ENCODE assay signal across 22 cellular contexts in the genomic region with DNA sequence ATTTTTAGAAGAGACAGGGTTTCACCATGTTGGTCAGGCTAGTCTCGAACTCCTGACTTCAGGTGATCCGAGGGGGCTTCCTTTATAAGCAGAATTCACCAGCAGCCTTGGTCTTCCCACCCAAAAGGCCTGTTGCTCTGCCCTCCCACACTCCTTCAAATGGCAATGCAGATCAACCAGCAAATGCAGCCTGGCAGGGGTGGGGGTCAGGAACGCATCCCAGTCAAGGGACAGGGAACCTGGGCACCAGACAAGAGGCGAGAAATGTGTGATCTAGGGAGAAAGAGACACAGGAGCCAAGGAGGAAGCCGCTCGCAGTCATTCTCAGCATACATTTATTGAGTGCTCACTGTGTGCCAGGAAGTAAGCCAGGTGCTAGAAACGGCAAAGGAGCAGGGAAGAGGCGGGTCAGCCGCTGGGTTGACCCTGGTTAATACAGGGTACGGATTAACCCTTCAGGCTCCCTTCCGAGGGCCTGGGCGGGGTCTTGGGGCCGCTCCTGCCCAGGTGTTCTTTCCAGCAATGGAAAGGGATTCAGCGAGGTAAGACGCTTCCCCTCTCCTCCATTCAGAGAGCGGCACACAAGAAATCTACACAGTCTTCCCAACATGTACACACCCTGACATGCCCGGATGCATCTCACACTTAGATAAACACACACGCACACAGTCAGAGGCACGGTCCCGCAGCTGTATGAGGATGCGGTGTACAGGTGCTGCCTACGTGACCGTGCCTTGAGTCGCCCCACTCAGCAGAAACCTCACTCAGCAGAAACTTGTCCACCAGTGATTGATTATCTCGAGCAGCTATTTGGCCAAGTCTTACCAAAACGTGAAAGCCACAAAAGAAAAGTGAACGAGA. TPM values are rescaled to one million over a fixed set of nuclear protein-coding genes. Genes with fewer than 3 reads are reported as not detected.
A peak's percentile ranks its signal among the peaks of the same experiment; 100 is the strongest.
DNase-seq lines count a peak whose midpoint lies in the region; ATAC-seq and TF ChIP-seq lines count a peak whose summit lies in the region.
"Had no signal": no experiment of that assay in that cellular context is flagged by ENCODE, and none has a peak within 500 bp of the region (broad histone marks: within the 10 kb centered on the region; RNA-seq: fewer than 3 reads in every experiment).

No MANE protein-coding gene starts in this region.

- H3K4me1 Mint-ChIP-seq in IgD-negative memory B cell (peaks cover 8 to 19% (median 14%) of the 10 kb centered on the region in 3 donors), activated B cell treated with CpG ODN at 0.5 μM for 24 hours (peaks cover 23% of the 10 kb centered on the region)
- H3K4me1 Mint-ChIP-seq in effector memory CD8-positive, alpha-beta T cell (ENCODE audit: low read depth in 2 of 2) = peaks cover 10 to 11% of the 10 kb centered on the region in 2 donors

- H3F3A ChIP-seq in smooth muscle cell (ENCODE audit: low read depth) = peaks cover 4% of the 10 kb centered on the region

- H3K4me3 ChIP-seq in smooth muscle cell = no peak overlapping the region
- H3K4me3 ChIP-seq: breast epithelium, gastroesophageal sphincter, GM12878, SJSA1, tibial artery had no signal

- H3K27ac ChIP-seq in C4-2B (peak overlapping the region; percentile 50), smooth muscle cell (ENCODE audit: low read depth) (no peak overlapping the region)
- H3K27ac ChIP-seq: breast epithelium, gastroesophageal sphincter, KMS-11, SJSA1, tibial artery had no signal

- peaks cover 2% of the 10 kb centered on the region for H3K36me3 Mint-ChIP-seq in IgD-negative memory B cell
- no peaks in the 10 kb centered on the region for H3K36me3 Mint-ChIP-seq in activated B cell treated with CpG ODN at 0.5 μM for 24 hours (ENCODE audit: low read depth)
- H3K36me3 Mint-ChIP-seq in effector memory CD8-positive, alpha-beta T cell (ENCODE audit: insufficient read depth) = no peaks in the 10 kb centered on the region

- intact Hi-C loops in activated B cell treated with CpG ODN at 0.5 μM for 24 hours (cut with micrococcal nuclease) = loop anchor here (10.0 kb wide), 1 partner anchor 296 kb away; no protein-coding TSS in a partner anchor

- H3K27me3 ChIP-seq in smooth muscle cell (ENCODE audit: low read depth) = no peaks in the 10 kb centered on the region
- H3K27me3 ChIP-seq: breast epithelium, SJSA1 had no signal

- H3K4me3 Mint-ChIP-seq in IgD-negative memory B cell = peak overlapping the region in 1 of 4 donors; percentile 12
- H3K4me3 Mint-ChIP-seq in activated B cell treated with CpG ODN at 0.5 μM for 24 hours = no peak overlapping the region
- no peak overlapping the region for H3K4me3 Mint-ChIP-seq in effector memory CD8-positive, alpha-beta T cell
- H3K4me3 Mint-ChIP-seq: dendritic cell treated with granulocyte-macrophage colony-stimulating factor and Interleukin-4, amounts not matched to agents 40 ng/mL and 50 ng/mL, for 4 days; T-helper 1 cell treated with Interleukin-12 subunit alpha and Interleukin-12 subunit beta and Interleukin-4 antibody, amounts not matched to agents 30 μg/mL and 1 μg/mL, for 36 hours had no signal

- 85% methylated on average over 27 of the region's 27 CpGs for WGBS in smooth muscle cell (ENCODE audit: low lambda C conversion rate)

- H3K9ac ChIP-seq in smooth muscle cell (ENCODE audit: low read depth) = no peak overlapping the region
- H3K9ac ChIP-seq: KMS-11 had no signal

- POLR2A ChIA-PET in activated B cell treated with CpG ODN at 0.5 μM for 24 hours (lab: Charles Lee) = interaction anchor here (0.7 to 12.5 kb wide), 3 partner anchors 53 to 447 kb away, joined by 3 to 418 read pairs (median 9); a partner anchor contains a TSS

- TF ChIP-seq CTCF in C4-2B (conservative IDR thresholded peaks at IDR 0.05) (no peak), activated B cell treated with CpG ODN at 0.5 μM for 24 hours (IDR thresholded peaks at IDR 0.05) (no peak), smooth muscle cell (IDR thresholded peaks at IDR 0.05; ENCODE audit: borderline replicate concordance, insufficient read depth, poor library complexity, severe bottlenecking) (no peak)

- H3K27ac Mint-ChIP-seq in IgD-negative memory B cell (peak overlapping the region; percentile 30 to 81 (median 65)), activated B cell treated with CpG ODN at 0.5 μM for 24 hours (peak overlapping the region; percentile 9)
- peak overlapping the region in 1 of 2 donors; percentile 25 for H3K27ac Mint-ChIP-seq in effector memory CD8-positive, alpha-beta T cell
- H3K27ac Mint-ChIP-seq: dendritic cell treated with granulocyte-macrophage colony-stimulating factor and Interleukin-4, amounts not matched to agents 40 ng/mL and 50 ng/mL, for 4 days; nephron; T-helper 1 cell treated with Interleukin-12 subunit alpha and Interleukin-12 subunit beta and Interleukin-4 antibody, amounts not matched to agents 30 μg/mL and 1 μg/mL, for 36 hours had no signal

- no peak overlapping the region for H3K4me2 ChIP-seq in smooth muscle cell
- H3K4me2 ChIP-seq: KMS-11 had no signal

- H3K9me3 Mint-ChIP-seq in IgD-negative memory B cell (no peaks in the 10 kb centered on the region), activated B cell treated with CpG ODN at 0.5 μM for 24 hours (no peaks in the 10 kb centered on the region)
- no peaks in the 10 kb centered on the region for H3K9me3 Mint-ChIP-seq in effector memory CD8-positive, alpha-beta T cell
- H3K9me3 Mint-ChIP-seq: dendritic cell treated with granulocyte-macrophage colony-stimulating factor and Interleukin-4, amounts not matched to agents 40 ng/mL and 50 ng/mL, for 4 days; nephron; T-helper 1 cell treated with Interleukin-12 subunit alpha and Interleukin-12 subunit beta and Interleukin-4 antibody, amounts not matched to agents 30 μg/mL and 1 μg/mL, for 36 hours had no signal

- CTCF ChIA-PET in activated B cell treated with CpG ODN at 0.5 μM for 24 hours (lab: Charles Lee) = no interaction called here

- H3K9me3 ChIP-seq in smooth muscle cell (replicated peaks; ENCODE audit: low read depth) = no peaks in the 10 kb centered on the region
- H3K9me3 ChIP-seq: breast epithelium, gastroesophageal sphincter, SJSA1, tibial artery had no signal

- H3K27me3 Mint-ChIP-seq in IgD-negative memory B cell = no peaks in the 10 kb centered on the region
- no peaks in the 10 kb centered on the region for H3K27me3 Mint-ChIP-seq in activated B cell treated with CpG ODN at 0.5 μM for 24 hours
- no peaks in the 10 kb centered on the region for H3K27me3 Mint-ChIP-seq in effector memory CD8-positive, alpha-beta T cell

- H3K36me3 ChIP-seq in smooth muscle cell (ENCODE audit: low read depth) = no peaks in the 10 kb centered on the region
- H3K36me3 ChIP-seq: breast epithelium, gastroesophageal sphincter, SJSA1, tibial artery had no signal

- H4K20me1 ChIP-seq in smooth muscle cell (ENCODE audit: low read depth) = no peaks in the 10 kb centered on the region

- H2AFZ ChIP-seq in smooth muscle cell (ENCODE audit: low read depth) = no peak overlapping the region

- H3K79me2 ChIP-seq in smooth muscle cell (ENCODE audit: low read depth) = no peaks in the 10 kb centered on the region

- ATAC-seq in activated B cell treated with CpG ODN at 0.5 μM for 24 hours (ENCODE audit: low read depth) = no peak
- ATAC-seq in effector memory CD8-positive, alpha-beta T cell (replicated peaks) = no peak
- ATAC-seq in GM18873 (IDR thresholded peaks at IDR 0.05; ENCODE audit: low FRiP score, unreplicated experiment) = no peak
- ATAC-seq: gastroesophageal sphincter; GM12878; stimulated activated naive CD8-positive, alpha-beta T cell treated with anti-CD3 and anti-CD28 coated beads, Interleukin-15, Interleukin-2, amounts not matched to agents 100 U/mL and 50 U/mL, for 24 hours had no signal

- H3K4me1 ChIP-seq in smooth muscle cell (ENCODE audit: low read depth) = no peaks in the 10 kb centered on the region
- H3K4me1 ChIP-seq: SJSA1 had no signal

- DNase-seq in activated B cell treated with CpG ODN at 0.5 μM for 24 hours (no peak), kidney tubule cell (ENCODE audit: low spot score) (peak; percentile 43), smooth muscle cell (lab: John Stamatoyannopoulos, UW; ENCODE audit: unreplicated experiment) (no peak)
- DNase-seq in stimulated activated CD4-positive, alpha-beta T cell treated with anti-CD3 and anti-CD28 coated beads, Interleukin-4, amount 100 ng/mL, for 4 hours = no peak
- DNase-seq in effector memory CD8-positive, alpha-beta T cell = no peak
- DNase-seq: activated effector memory CD4-positive, alpha-beta T cell treated with anti-CD3 and anti-CD28 coated beads, Interleukin-2, amount 50 U/mL, for 16 hours; erythroblast; NCI-H1930; NCI-H446 treated with DMSO at 0.1 percent for 48 hours; stimulated activated naive CD8-positive, alpha-beta T cell treated with anti-CD3 and anti-CD28 coated beads, Interleukin-15, Interleukin-2, amounts not matched to agents 100 U/mL and 50 U/mL, for 24 hours; tibial artery had no signal

RNA-seq across cellular contexts. Expression of a gene that starts 6.6 kb away (rescaled TPM):
- 32.1 TPM for polyA plus RNA-seq in IgD-negative memory B cell
- total RNA-seq in activated B cell treated with CpG ODN at 0.5 μM for 24 hours = 97.0 and 113 TPM in 2 replicates
- total RNA-seq in smooth muscle cell = 14.4 and 26.9 TPM in 2 replicates
- 42.7 and 47.2 TPM in 2 replicates for polyA plus RNA-seq in smooth muscle cell

RNA-seq across cellular contexts. Expression of a gene that starts 52.8 kb away (rescaled TPM):
- polyA plus RNA-seq in IgD-negative memory B cell (51.7 TPM), smooth muscle cell (9.6 and 19.7 TPM in 2 replicates)
- total RNA-seq in activated B cell treated with CpG ODN at 0.5 μM for 24 hours (46.0 and 50.0 TPM in 2 replicates), smooth muscle cell (12.6 and 32.3 TPM in 2 replicates)

RNA-seq across cellular contexts. Expression of a gene that starts 59.5 kb away (rescaled TPM):
- polyA plus RNA-seq in IgD-negative memory B cell (27.3 TPM), smooth muscle cell (5.3 and 7.1 TPM in 2 replicates)
- total RNA-seq in activated B cell treated with CpG ODN at 0.5 μM for 24 hours (148 and 167 TPM in 2 replicates), smooth muscle cell (3.8 and 4.4 TPM in 2 replicates)

Comparison
In these comparisons a context has a peak if more than half of its experiments do, and no peak if none do; other contexts are left out.
1. RNA of a gene that starts 59.5 kb away (total RNA-seq): 148 to 167 TPM in activated B cell treated with CpG ODN at 0.5 μM for 24 hours; 3.8 to 4.4 TPM in smooth muscle cell; every median in the first group is over 10 times any median in the second.